Comparison of ENCODE assay signal across 8 cellular contexts in genomic region chr7:27143022-27143949, GRCh38. TPM values are rescaled to one million over a fixed set of nuclear protein-coding genes. Genes with fewer than 3 reads are reported as not detected.
DNase-seq lines count a peak whose midpoint lies in the region; ATAC-seq and TF ChIP-seq lines count a peak whose summit lies in the region.

Gene HOXA5 (minus strand): TSS chr7:27143681. CDS start chr7:27143607, 74 bp downstream.

- peak within 1 kb of the TSS; percentile 75 to 100 for H3K9ac ChIP-seq in colonic mucosa (ENCODE audit: low read depth in 2 of 2, low read length in 2 of 2)

- H3K27ac ChIP-seq in DOHH2 (ENCODE audit: low read depth, low read length) (no peak within 1 kb of the TSS), colonic mucosa (peak within 1 kb of the TSS; percentile 84), lung (ENCODE audit: low read depth in 1 of 2, low read length in 1 of 2) (peak within 1 kb of the TSS in 1 of 2 donors; percentile 84)

- H3K27ac Mint-ChIP-seq in type B pancreatic cell, result peak within 1 kb of the TSS; percentile 99

- WGBS in lung, 2 donors, result 33 to 51% methylated on average over 79 to 86 of the region's 86 CpGs

- H3K79me2 ChIP-seq in DOHH2 (ENCODE audit: control insufficient read depth, low read length), result no peaks in the 10 kb centered on the region

- no peaks in the 10 kb centered on the region for H3K9me3 ChIP-seq in DOHH2 (ENCODE audit: control insufficient read depth, insufficient read depth, low read length)
- no peaks in the 10 kb centered on the region for H3K9me3 ChIP-seq in colonic mucosa
- H3K9me3 ChIP-seq in lung (ENCODE audit: control insufficient read depth in 2 of 2, insufficient read depth in 1 of 2, low read length in 1 of 2), result peaks cover 0 to 2% of the 10 kb centered on the region in 2 donors

- H3K4me1 ChIP-seq in DOHH2 (ENCODE audit: control insufficient read depth, low read length) (peaks cover 16% of the 10 kb centered on the region), colonic mucosa (peaks cover 17% of the 10 kb centered on the region), lung (ENCODE audit: control insufficient read depth in 2 of 2, insufficient read depth in 2 of 2, low read length in 2 of 2) (peaks cover 0 to 3% of the 10 kb centered on the region in 2 donors)

- no peaks in the 10 kb centered on the region for H3K9me2 ChIP-seq in DOHH2 (replicated peaks; ENCODE audit: control insufficient read depth, low read length)

- peak within 1 kb of the TSS; percentile 75 for H3K4me2 ChIP-seq in DOHH2 (ENCODE audit: low read length)

- H3K4me3 Mint-ChIP-seq in type B pancreatic cell, result peak within 1 kb of the TSS; percentile 99

- H3K36me3 ChIP-seq in DOHH2 (ENCODE audit: control insufficient read depth, low read length) (no peaks in the 10 kb centered on the region), colonic mucosa (no peaks in the 10 kb centered on the region), lung (ENCODE audit: control insufficient read depth in 2 of 2, insufficient read depth in 2 of 2, low read length in 2 of 2) (no peaks in the 10 kb centered on the region)

- intact Hi-C loops in colonic mucosa (cut with DNase I), result loop anchor here (5.0 kb wide), 1 partner anchor 36 kb away; no protein-coding TSS in a partner anchor

- peak within 1 kb of the TSS; percentile 70 for H3K4me3 ChIP-seq in DOHH2 (ENCODE audit: low read length)
- H3K4me3 ChIP-seq in colonic mucosa, result peak within 1 kb of the TSS; percentile 43
- peak within 1 kb of the TSS; percentile 89 for H3K4me3 ChIP-seq in lung

- H3K4me1 Mint-ChIP-seq in type B pancreatic cell (ENCODE audit: unreplicated experiment), result peaks cover 19% of the 10 kb centered on the region

- peaks cover 37% of the 10 kb centered on the region for H3K36me3 Mint-ChIP-seq in type B pancreatic cell

- H3F3A ChIP-seq in DOHH2 (ENCODE audit: control insufficient read depth, insufficient read depth), result no peaks in the 10 kb centered on the region

- DNase-seq in NCI-H1930 (lab: John Stamatoyannopoulos, UW) (peak; percentile 11 to 44), colonic mucosa (peak; percentile 85), lung (ENCODE audit: low spot score) (peak; percentile 66), type B pancreatic cell (ENCODE audit: extremely low spot score, unreplicated experiment) (peak; percentile 97), NOMO-1 treated with DMSO at 0.1 percent for 48 hours (lab: John Stamatoyannopoulos, UW; ENCODE audit: unreplicated experiment) (no peak)

- peaks cover 71% of the 10 kb centered on the region for H3K27me3 Mint-ChIP-seq in type B pancreatic cell

- ATAC-seq in lung (ENCODE audit: insufficient read depth, low FRiP score) (peak; percentile 55), HG02588 (IDR thresholded peaks at IDR 0.05; ENCODE audit: unreplicated experiment) (no peak), HG03520 (IDR thresholded peaks at IDR 0.05; ENCODE audit: unreplicated experiment) (no peak)

- H3K9me3 Mint-ChIP-seq in type B pancreatic cell, result no peaks in the 10 kb centered on the region

- peak; percentile 81 for TF ChIP-seq CTCF in DOHH2 (IDR thresholded peaks at IDR 0.05; ENCODE audit: low read depth, low read length, poor library complexity, severe bottlenecking)
- TF ChIP-seq CTCF in colonic mucosa (IDR thresholded peaks at IDR 0.05), result peak; percentile 80
- peak; percentile 37 for TF ChIP-seq CTCF in lung (IDR thresholded peaks at IDR 0.05; ENCODE audit: control extremely low read depth, extremely low read depth)
- peak; percentile 92 for TF ChIP-seq CTCF in type B pancreatic cell (conservative IDR thresholded peaks at IDR 0.05)

- peaks cover 37% of the 10 kb centered on the region for H3K27me3 ChIP-seq in DOHH2 (ENCODE audit: control insufficient read depth, low read length)
- no peaks in the 10 kb centered on the region for H3K27me3 ChIP-seq in colonic mucosa
- H3K27me3 ChIP-seq in lung (ENCODE audit: control insufficient read depth, insufficient read depth), result no peaks in the 10 kb centered on the region

- H4K20me1 ChIP-seq in DOHH2 (ENCODE audit: control insufficient read depth, insufficient read depth, low read depth, low read length), result no peaks in the 10 kb centered on the region

RNA-seq across cellular contexts. Expression of gene HOXA5, which starts in this region (rescaled TPM):
- 10 to 100 TPM in 1 of 2 donors, 1 to 10 TPM in 1; 9.6 to 18.7 TPM for total RNA-seq in colonic mucosa
- 10 to 100 TPM; 20.9 to 61.9 TPM for total RNA-seq in lung
- 1 to 10 TPM; 9.2 to 9.5 TPM for polyA plus RNA-seq in lung
- total RNA-seq in type B pancreatic cell (ENCODE audit: low replicate concordance), result 55.0 and 77.7 TPM in 2 replicates

Comparison
In these comparisons a context has a peak if more than half of its experiments do, and no peak if none do; other contexts are left out.
1. CTCF ChIP-seq: peak in every context shown above with its lines; median percentile 92 in type B pancreatic cell; 81 in DOHH2; 80 in colonic mucosa; 37 in lung.